28 cellular contexts compared by ENCODE assay signal in the genomic region with DNA sequence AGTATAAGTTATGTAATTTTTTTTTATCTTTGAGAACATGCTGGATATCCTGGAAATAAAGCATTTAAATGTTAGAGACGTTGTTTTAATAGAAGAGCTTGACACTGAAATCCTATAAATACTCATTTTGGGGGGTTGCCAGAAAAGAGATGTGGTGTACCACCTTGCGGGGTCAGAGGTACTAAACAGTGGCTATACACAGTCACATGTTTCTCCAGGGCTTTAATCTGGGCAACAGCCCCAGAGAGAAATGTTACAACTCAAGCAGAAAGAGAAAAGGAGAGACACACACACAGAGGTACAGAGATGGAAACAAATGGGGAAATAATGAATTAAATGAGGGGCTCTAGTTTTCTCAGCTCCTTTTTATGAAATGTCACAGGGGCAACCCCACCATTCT.
"Had no signal": no experiment of that assay in that cellular context is flagged by ENCODE, and none has a peak within 500 bp of the region (broad histone marks: within the 10 kb centered on the region; RNA-seq: fewer than 3 reads in every experiment).

No MANE protein-coding gene starts in this region.

- H3K4me3 Mint-ChIP-seq: dendritic cell treated with granulocyte-macrophage colony-stimulating factor and Interleukin-4, amounts not matched to agents 40 ng/mL and 50 ng/mL, for 4 days; endodermal cell; immature natural killer cell; naive thymus-derived CD4-positive, alpha-beta T cell; nephron; neural progenitor cell; stimulated activated effector memory CD8-positive, alpha-beta T cell treated with anti-CD3 and anti-CD28 coated beads, Interleukin-12 subunit alpha, Interleukin-12 subunit beta, amount 100 ng/mL, for 72 hours; type B pancreatic cell had no signal

- DNase-seq: colonic mucosa; effector CD8-positive, alpha-beta T cell; endodermal cell; esophagus squamous epithelium; foreskin melanocyte; hypothalamus; immature natural killer cell; islet precursor cell; kidney glomerular epithelial cell; left colon; mesenchymal stem cell; midbrain; naive thymus-derived CD4-positive, alpha-beta T cell; right cardiac atrium; sigmoid colon; stimulated activated CD4-positive, alpha-beta T cell treated with anti-CD3 and anti-CD28 coated beads, Interleukin-2, amount 100 ng/mL, for 24 hours; stimulated activated CD4-positive, alpha-beta T cell treated with anti-CD3 and anti-CD28 coated beads, Interleukin-4, amount 100 ng/mL, for 24 hours; stimulated activated naive CD4-positive, alpha-beta T cell treated with Interleukin-2 at 50 U/mL for 16 hours; stomach; testis; tibial artery had no signal

- H3K9ac ChIP-seq: neural progenitor cell had no signal

- ATAC-seq: left colon; naive thymus-derived CD4-positive, alpha-beta T cell; right cardiac atrium; stimulated activated effector memory CD8-positive, alpha-beta T cell treated with anti-CD3 and anti-CD28 coated beads, Interleukin-12 subunit alpha, Interleukin-12 subunit beta, amount 100 ng/mL, for 72 hours had no signal

- H3K9me3 ChIP-seq: colonic mucosa, esophagus squamous epithelium, prostate gland, sigmoid colon, stomach, testis, tibial artery had no signal

- H3K27ac Mint-ChIP-seq: dendritic cell treated with granulocyte-macrophage colony-stimulating factor and Interleukin-4, amounts not matched to agents 40 ng/mL and 50 ng/mL, for 4 days; endodermal cell; immature natural killer cell; naive thymus-derived CD4-positive, alpha-beta T cell; neural progenitor cell; stimulated activated effector memory CD8-positive, alpha-beta T cell treated with anti-CD3 and anti-CD28 coated beads, Interleukin-12 subunit alpha, Interleukin-12 subunit beta, amount 100 ng/mL, for 72 hours; type B pancreatic cell had no signal

- H2AFZ ChIP-seq: neural progenitor cell had no signal

- H3K4me2 ChIP-seq: neural progenitor cell had no signal

- H3K4me3 ChIP-seq: colonic mucosa, esophagus squamous epithelium, lung, neural progenitor cell, prostate gland, sigmoid colon, stomach, testis, tibial artery had no signal

- H3K27me3 ChIP-seq: colonic mucosa, neural progenitor cell, sigmoid colon, testis had no signal

- H3K27me3 Mint-ChIP-seq: type B pancreatic cell had no signal

- H3K4me1 Mint-ChIP-seq: immature natural killer cell; stimulated activated effector memory CD8-positive, alpha-beta T cell treated with anti-CD3 and anti-CD28 coated beads, Interleukin-12 subunit alpha, Interleukin-12 subunit beta, amount 100 ng/mL, for 72 hours had no signal

- H3K27ac ChIP-seq: colonic mucosa, esophagus squamous epithelium, neural progenitor cell, prostate gland, sigmoid colon, stomach, testis, tibial artery had no signal

- H3K4me1 ChIP-seq: colonic mucosa, prostate gland, sigmoid colon, testis, tibial artery had no signal

- H3K9me3 Mint-ChIP-seq: dendritic cell treated with granulocyte-macrophage colony-stimulating factor and Interleukin-4, amounts not matched to agents 40 ng/mL and 50 ng/mL, for 4 days; endodermal cell; immature natural killer cell; nephron; neural progenitor cell; stimulated activated effector memory CD8-positive, alpha-beta T cell treated with anti-CD3 and anti-CD28 coated beads, Interleukin-12 subunit alpha, Interleukin-12 subunit beta, amount 100 ng/mL, for 72 hours; type B pancreatic cell had no signal

- H3K36me3 ChIP-seq: colonic mucosa, esophagus squamous epithelium, neural progenitor cell, prostate gland, sigmoid colon, stomach, tibial artery had no signal

- H3K36me3 Mint-ChIP-seq: immature natural killer cell; naive thymus-derived CD4-positive, alpha-beta T cell; stimulated activated effector memory CD8-positive, alpha-beta T cell treated with anti-CD3 and anti-CD28 coated beads, Interleukin-12 subunit alpha, Interleukin-12 subunit beta, amount 100 ng/mL, for 72 hours had no signal
